Comparison of ENCODE assay signal across 18 cellular contexts in genomic region chr1:230855886-230856285, GRCh38. TPM values are rescaled to one million over a fixed set of nuclear protein-coding genes. Genes with fewer than 3 reads are reported as not detected.
A peak's percentile ranks its signal among the peaks of the same experiment; 100 is the strongest.
DNase-seq lines count a peak whose midpoint lies in the region; TF ChIP-seq lines count a peak whose summit lies in the region.
"Had no signal": no experiment of that assay in that cellular context is flagged by ENCODE, and none has a peak within 500 bp of the region (broad histone marks: within the 10 kb centered on the region; RNA-seq: fewer than 3 reads in every experiment).

No MANE protein-coding gene starts in this region.

- no peak for TF ChIP-seq CTCF in nephron (IDR thresholded peaks at IDR 0.05; ENCODE audit: unreplicated experiment in 3 of 3)

- peak overlapping the region; percentile 72 for H3K27ac ChIP-seq in SJSA1
- H3K27ac ChIP-seq: GM23248, suprapubic skin had no signal

- no peak overlapping the region for H3K4me3 Mint-ChIP-seq in nephron
- H3K4me3 Mint-ChIP-seq: CD4-positive, CD25-positive, alpha-beta regulatory T cell had no signal

- H3K27me3 ChIP-seq in SJSA1 (replicated peaks), result no peaks in the 10 kb centered on the region
- H3K27me3 ChIP-seq: gastroesophageal sphincter, suprapubic skin had no signal

- no peak overlapping the region for H3K4me3 ChIP-seq in SJSA1
- H3K4me3 ChIP-seq: gastroesophageal sphincter, GM23248, suprapubic skin had no signal

- no peaks in the 10 kb centered on the region for H3K27me3 Mint-ChIP-seq in nephron (ENCODE audit: low read depth)
- H3K27me3 Mint-ChIP-seq: CD4-positive, CD25-positive, alpha-beta regulatory T cell had no signal

- no peaks in the 10 kb centered on the region for H3K9me3 ChIP-seq in SJSA1 (replicated peaks)
- H3K9me3 ChIP-seq: gastroesophageal sphincter, suprapubic skin had no signal

- H3K36me3 ChIP-seq in SJSA1, result peaks cover 48% of the 10 kb centered on the region

- H3K27ac Mint-ChIP-seq in nephron, result peak overlapping the region; percentile 55 to 80 (median 73)
- H3K27ac Mint-ChIP-seq: CD4-positive, CD25-positive, alpha-beta regulatory T cell had no signal

- H3K4me1 Mint-ChIP-seq in nephron, result peaks cover 93% of the 10 kb centered on the region
- H3K4me1 Mint-ChIP-seq: CD4-positive, CD25-positive, alpha-beta regulatory T cell had no signal

- peaks cover 63% of the 10 kb centered on the region for H3K36me3 Mint-ChIP-seq in nephron (ENCODE audit: low read depth)

- peaks cover 3% of the 10 kb centered on the region for H3K9me3 Mint-ChIP-seq in nephron

- peaks cover 79% of the 10 kb centered on the region for H3K4me1 ChIP-seq in SJSA1 (replicated peaks)

- peak in 1 of 2 experiments; percentile 53 for DNase-seq in SJSA1 (ENCODE audit: low read depth in 1 of 2, low spot score in 2 of 2)
- peak; percentile 11 for DNase-seq in dermis blood vessel endothelial cell
- peak; percentile 77 for DNase-seq in superior temporal gyrus (ENCODE audit: extremely low spot score)
- DNase-seq in NCI-H446 (lab: John Stamatoyannopoulos, UW), result no peak
- DNase-seq in stimulated activated CD4-positive, alpha-beta T cell treated with anti-CD3 and anti-CD28 coated beads, Interleukin-15, amount 100 ng/mL, for 24 hours, result no peak
- no peak for DNase-seq in ureter (ENCODE audit: low spot score)
- DNase-seq: activated CD8-positive, alpha-beta memory T cell treated with anti-CD3 and anti-CD28 coated beads, Interleukin-2, amount 50 U/mL, for 48 hours; activated naive CD4-positive, alpha-beta T cell treated with Interleukin-2 at 50 U/mL for 16 hours; CD4-positive, CD25-positive, alpha-beta regulatory T cell; central memory CD4-positive, alpha-beta T cell; DND-41; GM23248; NCI-H1694 treated with DMSO at 0.1 percent for 48 hours; NCI-H510A; T1000 had no signal

RNA-seq across cellular contexts. Expression of gene C1orf198, which starts 12.4 kb away (rescaled TPM):
- total RNA-seq in SJSA1 (2014; rRNA removed; shearing (Covaris generic)), result 94.1 and 156 TPM in 2 replicates
- total RNA-seq in dermis blood vessel endothelial cell (20.8 and 22.7 TPM in 2 replicates), ureter (42.2 TPM)

Comparison
In these comparisons a context has a peak if more than half of its experiments do, and no peak if none do; other contexts are left out.
1. DNase-seq: peak in dermis blood vessel endothelial cell (single experiment) and superior temporal gyrus (single experiment); none in NCI-H446 (0 of 2), stimulated activated CD4-positive, alpha-beta T cell treated with anti-CD3 and anti-CD28 coated beads, Interleukin-15, amount 100 ng/mL, for 24 hours (single experiment) and ureter (single experiment).